10 cellular contexts compared by ENCODE assay signal in the genomic region with DNA sequence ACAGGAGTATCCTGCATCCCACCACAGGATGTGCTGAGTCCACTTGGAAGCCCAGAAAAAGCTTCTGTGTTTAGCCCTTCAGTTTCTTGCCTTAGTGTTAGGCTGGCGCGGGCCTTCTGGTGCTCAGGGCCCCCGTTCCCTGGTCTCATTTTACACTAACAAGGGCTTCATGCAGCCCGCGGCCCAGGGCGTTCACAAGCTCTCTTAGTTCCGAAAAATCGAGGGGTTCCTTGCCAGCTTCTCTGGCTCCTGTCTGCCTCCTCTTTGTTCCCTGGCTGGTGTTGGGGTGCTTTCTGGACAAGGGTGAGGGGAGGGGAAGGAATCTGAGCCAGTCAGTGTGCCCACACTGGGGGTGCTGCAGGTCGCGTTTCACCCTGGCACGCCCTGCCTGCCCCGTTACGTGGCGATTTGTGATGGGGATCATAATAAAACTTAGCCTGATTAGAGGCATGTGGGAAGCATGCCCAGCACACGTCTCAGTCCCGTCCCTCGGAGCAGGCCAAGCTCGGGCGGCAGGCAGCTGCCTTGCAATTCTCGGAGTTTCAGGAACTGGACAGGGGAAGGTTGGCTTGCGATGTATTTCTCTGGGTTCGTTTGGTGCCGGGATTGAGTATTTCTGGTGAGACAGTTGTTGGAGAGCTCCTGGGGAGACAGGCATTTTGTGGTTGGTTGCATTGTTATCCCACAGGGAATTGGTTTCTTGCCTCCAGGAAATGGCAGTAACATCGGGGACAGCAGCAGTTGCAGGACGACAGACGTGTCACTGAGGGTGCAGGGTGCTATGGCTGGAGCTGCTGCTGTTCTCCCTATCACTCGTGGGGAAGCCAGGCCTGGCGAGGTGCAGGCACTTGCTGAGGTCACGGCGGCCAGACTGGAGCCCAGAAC. TPM values are rescaled to one million over a fixed set of nuclear protein-coding genes. Genes with fewer than 3 reads are reported as not detected.
DNase-seq lines count a peak whose midpoint lies in the region; ATAC-seq lines count a peak whose summit lies in the region.
"Had no signal": no experiment of that assay in that cellular context is flagged by ENCODE, and none has a peak within 500 bp of the region (broad histone marks: within the 10 kb centered on the region; RNA-seq: fewer than 3 reads in every experiment).

No MANE protein-coding gene starts in this region.

- H3K27me3 ChIP-seq in adipocyte (replicated peaks; ENCODE audit: control insufficient read depth, insufficient read depth, low read length) = no peaks in the 10 kb centered on the region

- intact Hi-C loops in left ventricle myocardium superior (cut with micrococcal nuclease) = no loop called here

- H3K9me3 ChIP-seq in adipocyte (ENCODE audit: control insufficient read depth, low read length) = no peaks in the 10 kb centered on the region

- peaks cover 18% of the 10 kb centered on the region for H3K36me3 ChIP-seq in adipocyte (ENCODE audit: control insufficient read depth, insufficient read depth, low read length, severe bottlenecking)

- ATAC-seq in left ventricle myocardium superior = peak; percentile 60

- DNase-seq in EH (ENCODE audit: low read depth) = peak; percentile 94
- peak; percentile 50 for DNase-seq in adipocyte (ENCODE audit: low read depth)
- DNase-seq in left ventricle myocardium superior = no peak
- peak; percentile 37 for DNase-seq in renal cortical epithelial cell (ENCODE audit: low read depth)
- no peak for DNase-seq in COLO829 (ENCODE audit: low spot score)
- no peak for DNase-seq in NK-92 treated with Interleukin-12 subunit alpha and Interleukin-12 subunit beta, amount 100 ng/mL, for 24 hours (lab: John Stamatoyannopoulos, UW)
- no peak for DNase-seq in foreskin melanocyte
- DNase-seq in DMS 273 treated with DMSO at 0.1 percent for 48 hours (lab: John Stamatoyannopoulos, UW) = no peak
- DNase-seq: activated naive CD4-positive, alpha-beta T cell treated with anti-CD3 and anti-CD28 coated beads, Interleukin-2, amount 50 U/mL, for 16 hours; Karpas-422 had no signal

- H3K9ac ChIP-seq in adipocyte (ENCODE audit: low read length) = peak overlapping the region; percentile 10

- peaks cover 42% of the 10 kb centered on the region for H3K4me1 ChIP-seq in adipocyte (ENCODE audit: control insufficient read depth, insufficient read depth, low read length)

- H3K4me3 ChIP-seq in adipocyte (ENCODE audit: low read length) = no peak overlapping the region

RNA-seq across cellular contexts. Expression of gene SH3BP4, which starts 22.9 kb away (rescaled TPM):
- total RNA-seq in left ventricle myocardium superior (8.3 TPM), renal cortical epithelial cell (58.5 and 116 TPM in 2 replicates)

Comparison
In these comparisons a context has a peak if more than half of its experiments do, and no peak if none do; other contexts are left out.
1. DNase-seq: peak in EH (single experiment), adipocyte (single experiment) and renal cortical epithelial cell (single experiment); none in left ventricle myocardium superior (single experiment), COLO829 (single experiment), NK-92 treated with Interleukin-12 subunit alpha and Interleukin-12 subunit beta, amount 100 ng/mL, for 24 hours (single experiment), foreskin melanocyte (single experiment) and DMS 273 treated with DMSO at 0.1 percent for 48 hours (single experiment).